In the genomic region with DNA sequence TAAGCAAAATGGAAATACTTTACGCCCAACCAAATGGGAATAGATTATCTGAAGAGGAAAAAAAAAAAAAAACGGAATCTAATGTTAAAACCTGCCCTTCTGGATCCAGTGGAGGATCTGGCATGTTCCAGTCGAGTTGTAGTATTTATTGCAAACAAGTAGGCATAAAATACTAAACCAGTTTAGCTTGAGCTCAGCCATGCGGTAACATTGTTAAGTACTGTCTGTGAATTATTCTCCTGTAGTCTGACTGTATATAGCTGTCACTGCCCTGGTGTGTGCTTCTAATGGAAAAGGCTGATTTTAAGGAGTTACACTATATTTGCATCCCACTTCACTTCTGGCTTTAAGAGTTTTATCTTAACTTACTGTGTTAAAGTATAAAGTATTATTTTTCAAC, we compare ENCODE assay signal across 28 cellular contexts.
"Had no signal": no experiment of that assay in that cellular context is flagged by ENCODE, and none has a peak within 500 bp of the region (broad histone marks: within the 10 kb centered on the region; RNA-seq: fewer than 3 reads in every experiment).

No MANE protein-coding gene starts in this region.

- H3K9me3 ChIP-seq: adrenal gland, ascending aorta, gastroesophageal sphincter, lower lobe of right lung, tibial artery had no signal

- ATAC-seq: activated CD4-positive, CD25-positive, alpha-beta regulatory T cell treated with anti-CD3 and anti-CD28 coated beads, Interleukin-2, amount 50 U/mL, for 24 hours; gastroesophageal sphincter; naive thymus-derived CD8-positive, alpha-beta T cell; stimulated activated naive B cell treated with anti-CD40 and anti-IgM and Interleukin-4, amounts not matched to agents 10 μg/mL and 1 μg/mL and 100 μg/mL, for 72 hours; T-helper 17 cell had no signal

- H3K4me1 ChIP-seq: adrenal gland, lower lobe of right lung, suprapubic skin had no signal

- H3K27me3 ChIP-seq: adrenal gland, ascending aorta, cardiac muscle cell, gastroesophageal sphincter, neural progenitor cell, suprapubic skin, tibial artery had no signal

- H3K4me3 ChIP-seq: adrenal gland, ascending aorta, cardiac muscle cell, coronary artery, dorsolateral prefrontal cortex, gastroesophageal sphincter, lower lobe of right lung, neural progenitor cell, suprapubic skin, tibial artery had no signal

- DNase-seq: activated CD4-positive, alpha-beta T cell treated with anti-CD3 and anti-CD28 coated beads for 48 hours; activated CD4-positive, alpha-beta T cell treated with anti-CD3 and anti-CD28 coated beads, Interleukin-2, amount 50 U/mL, for 48 hours; activated CD8-positive, alpha-beta memory T cell treated with anti-CD3 and anti-CD28 coated beads for 24 hours; activated effector memory CD4-positive, alpha-beta T cell treated with Interleukin-2 at 50 U/mL for 16 hours; activated naive CD4-positive, alpha-beta T cell treated with Interleukin-2 at 50 U/mL for 16 hours; activated naive CD8-positive, alpha-beta T cell treated with anti-CD3 and anti-CD28 coated beads for 36 hours; adrenal gland; dorsolateral prefrontal cortex; effector memory CD4-positive, alpha-beta T cell; erythroblast; left cardiac atrium; lower lobe of right lung; mesenchymal stem cell; naive thymus-derived CD8-positive, alpha-beta T cell; stimulated activated CD4-positive, alpha-beta T cell treated with anti-CD3 and anti-CD28 coated beads, Interleukin-15, amount 100 ng/mL, for 24 hours; stimulated activated CD4-positive, alpha-beta T cell treated with anti-CD3 and anti-CD28 coated beads, Interleukin-2, amount 100 ng/mL, for 24 hours; stimulated activated naive B cell treated with anti-CD40 and anti-IgM and Interleukin-4, amounts not matched to agents 10 μg/mL and 1 μg/mL and 100 μg/mL, for 72 hours; T-helper 17 cell; T1000; tibial artery; WERI-Rb-1 had no signal

- H3K27ac ChIP-seq: adrenal gland, ascending aorta, cardiac muscle cell, coronary artery, lower lobe of right lung, neural progenitor cell, suprapubic skin, tibial artery, WERI-Rb-1 had no signal
